Comparison of ENCODE assay signal across 7 cellular contexts in genomic region chr9:136849960-136850865, GRCh38. TPM values are rescaled to one million over a fixed set of nuclear protein-coding genes. Genes with fewer than 3 reads are reported as not detected.
A peak's percentile ranks its signal among the peaks of the same experiment; 100 is the strongest.
DNase-seq lines count a peak whose midpoint lies in the region; ATAC-seq and TF ChIP-seq lines count a peak whose summit lies in the region.

No MANE protein-coding gene starts in this region.

- H3K4me1 ChIP-seq in KMS-11 (ENCODE audit: low read depth, poor library complexity, severe bottlenecking) (peaks cover 2% of the 10 kb centered on the region), ascending aorta (peaks cover 8 to 21% of the 10 kb centered on the region in 2 donors)

- no peak overlapping the region for H3K27ac ChIP-seq in KMS-11
- peak overlapping the region; percentile 93 to 95 for H3K27ac ChIP-seq in ascending aorta
- peak overlapping the region; percentile 97 for H3K27ac ChIP-seq in layer of hippocampus (ENCODE audit: low read depth, low read length)
- H3K27ac ChIP-seq in temporal lobe (ENCODE audit: low read depth, low read length) = peak overlapping the region; percentile 40

- H2AFZ ChIP-seq in KMS-11 (ENCODE audit: low read depth) = no peak overlapping the region

- H3K27me3 ChIP-seq in KMS-11 (ENCODE audit: insufficient read depth, low read depth) (no peaks in the 10 kb centered on the region), ascending aorta (peaks cover 19% of the 10 kb centered on the region), layer of hippocampus (ENCODE audit: control insufficient read depth, insufficient read depth, low read length) (peaks cover 2% of the 10 kb centered on the region)

- H3K36me3 ChIP-seq in KMS-11 (ENCODE audit: insufficient read depth) (no peaks in the 10 kb centered on the region), ascending aorta (no peaks in the 10 kb centered on the region)

- H3K9me3 ChIP-seq in ascending aorta = no peaks in the 10 kb centered on the region

- H3K4me2 ChIP-seq in KMS-11 = peak overlapping the region; percentile 85

- intact Hi-C loops in ascending aorta (cut with DNase I) = loop anchor here (1.0 to 5.0 kb wide), 7 partner anchors 16 to 179 kb away; partner anchors contain the start of genes ABCA2, C8G, EDF1 and FBXW5

- no peaks in the 10 kb centered on the region for H3K79me2 ChIP-seq in KMS-11 (ENCODE audit: insufficient read depth, low read depth)

- no peak for ATAC-seq in HG02973 (IDR thresholded peaks at IDR 0.05; ENCODE audit: unreplicated experiment)

- no peak for TF ChIP-seq CTCF in KMS-11 (conservative IDR thresholded peaks at IDR 0.05; ENCODE audit: low read depth, low read length)
- no peak for TF ChIP-seq CTCF in ascending aorta (IDR thresholded peaks at IDR 0.05)

- H3K9ac ChIP-seq in KMS-11 = no peak overlapping the region; the same call in 1 of the 2 replicates

- no peaks in the 10 kb centered on the region for H4K20me1 ChIP-seq in KMS-11 (ENCODE audit: insufficient read depth)

- H3K4me3 ChIP-seq in KMS-11 (IDR thresholded peaks at IDR 0.05; ENCODE audit: insufficient read depth, low read depth, low read length) (no peak overlapping the region), ascending aorta (peak overlapping the region; percentile 85 to 98)

- DNase-seq in ascending aorta (ENCODE audit: low spot score in 2 of 2) (no peak), NCI-H2227 (lab: John Stamatoyannopoulos, UW; ENCODE audit: unreplicated experiment) (no peak), DMS53 treated with DMSO at 0.1 percent for 48 hours (lab: John Stamatoyannopoulos, UW; ENCODE audit: unreplicated experiment) (no peak)

RNA-seq across cellular contexts. Expression of gene PHPT1, which starts 1.0 kb away (rescaled TPM):
- 108 TPM for total RNA-seq in ascending aorta
- 45.7 TPM for total RNA-seq in temporal lobe

RNA-seq across cellular contexts. Expression of gene MAMDC4, which starts 1.9 kb away (rescaled TPM):
- 5.0 TPM for total RNA-seq in ascending aorta
- 7.1 TPM for total RNA-seq in temporal lobe

RNA-seq across cellular contexts. Expression of gene AJM1, which starts 7.9 kb away (rescaled TPM):
- total RNA-seq in ascending aorta (5.9 TPM), temporal lobe (2.5 TPM)

RNA-seq across cellular contexts. Expression of gene EDF1, which starts 15.9 kb away (rescaled TPM):
- 140 TPM for total RNA-seq in ascending aorta
- total RNA-seq in temporal lobe = 116 TPM

RNA-seq across cellular contexts. Expression of gene TRAF2, which starts 36.1 kb away (rescaled TPM):
- total RNA-seq in ascending aorta (4.4 TPM), temporal lobe (7.1 TPM)
